ENCODE assay signal across 17 cellular contexts in the genomic region with DNA sequence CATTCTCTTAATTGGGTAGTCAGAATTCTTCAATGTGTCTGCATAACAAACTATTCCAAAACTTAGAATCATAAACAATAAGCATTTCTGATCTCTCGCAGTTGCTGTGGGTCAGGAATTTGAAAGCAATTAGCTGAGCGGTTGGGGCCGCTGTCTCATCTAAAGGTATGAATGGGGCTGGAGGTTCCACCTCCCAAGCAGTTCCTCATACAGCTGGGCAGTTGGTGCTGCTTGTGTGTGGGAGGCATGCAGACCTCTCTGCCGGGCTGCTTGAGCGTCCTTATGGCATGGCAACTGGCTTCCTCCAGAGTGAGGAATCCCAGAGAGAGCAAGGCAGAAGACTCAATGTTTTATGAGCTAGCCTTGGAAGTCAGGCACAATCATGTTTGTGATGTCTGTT. TPM values are rescaled to one million over a fixed set of nuclear protein-coding genes. Genes with fewer than 3 reads are reported as not detected.
DNase-seq lines count a peak whose midpoint lies in the region; ATAC-seq and TF ChIP-seq lines count a peak whose summit lies in the region.
"Had no signal": no experiment of that assay in that cellular context is flagged by ENCODE, and none has a peak within 500 bp of the region (broad histone marks: within the 10 kb centered on the region; RNA-seq: fewer than 3 reads in every experiment).

No MANE protein-coding gene starts in this region.

- POLR2A ChIA-PET in activated CD8-positive, alpha-beta T cell treated with anti-CD3 and anti-CD28 coated beads, Interleukin-2, amount 10 ng/mL, durations not matched to agents 7 days and 5 days (lab: Charles Lee): interaction anchor here (1.0 to 2.7 kb wide), 2 partner anchors 9 to 26 kb away, joined by 3 to 15 read pairs; no protein-coding TSS in a partner anchor

- H3K36me3 Mint-ChIP-seq in CD14-positive monocyte (peaks cover 8 to 9% of the 10 kb centered on the region in 2 donors), Calu3 (ENCODE audit: insufficient read depth, unreplicated experiment) (peaks cover 5% of the 10 kb centered on the region)
- H3K36me3 Mint-ChIP-seq in activated CD8-positive, alpha-beta T cell treated with anti-CD3 and anti-CD28 coated beads, Interleukin-2, amount 10 ng/mL, durations not matched to agents 7 days and 5 days (ENCODE audit: low read depth): peaks cover 25% of the 10 kb centered on the region

- no peak overlapping the region for H3K4me3 ChIP-seq in prostate gland
- H3K4me3 ChIP-seq: GM12878, left lung, MG63, right lobe of liver had no signal

- 86% methylated on average over 5 of the region's 5 CpGs for WGBS in prostate gland

- H3K27ac Mint-ChIP-seq in CD14-positive monocyte (peak overlapping the region; percentile 47 to 98 (median 94)), Calu3 (ENCODE audit: unreplicated experiment) (peak overlapping the region; percentile 21)
- H3K27ac Mint-ChIP-seq in activated CD8-positive, alpha-beta T cell treated with anti-CD3 and anti-CD28 coated beads, Interleukin-2, amount 10 ng/mL, durations not matched to agents 7 days and 5 days: peak overlapping the region; percentile 85

- no peaks in the 10 kb centered on the region for H3K4me1 ChIP-seq in prostate gland (replicated peaks)

- H3K4me3 Mint-ChIP-seq in CD14-positive monocyte: no peak overlapping the region
- H3K4me3 Mint-ChIP-seq in Calu3 (ENCODE audit: low read depth, unreplicated experiment): no peak overlapping the region
- no peak overlapping the region for H3K4me3 Mint-ChIP-seq in activated CD8-positive, alpha-beta T cell treated with anti-CD3 and anti-CD28 coated beads, Interleukin-2, amount 10 ng/mL, durations not matched to agents 7 days and 5 days

- TF ChIP-seq CTCF in CD14-positive monocyte (IDR thresholded peaks at IDR 0.05) (no peak), Calu3 (IDR thresholded peaks at IDR 0.05; ENCODE audit: unreplicated experiment) (no peak), prostate gland (IDR thresholded peaks at IDR 0.05) (no peak)

- CTCF ChIA-PET in Calu3 (lab: Charles Lee): interaction anchor here (0.6 kb wide), 1 partner anchor 1183 kb away, joined by 5 read pairs; no protein-coding TSS in a partner anchor
- CTCF ChIA-PET in activated CD8-positive, alpha-beta T cell treated with anti-CD3 and anti-CD28 coated beads, Interleukin-2, amount 10 ng/mL, durations not matched to agents 7 days and 5 days (lab: Charles Lee): interaction anchor here (1.2 to 5.7 kb wide), 7 partner anchors 8 to 99 kb away, joined by 3 to 50 read pairs (median 7); no protein-coding TSS in a partner anchor

- H3K36me3 ChIP-seq in prostate gland: no peaks in the 10 kb centered on the region
- H3K36me3 ChIP-seq: left lung, MG63, right lobe of liver had no signal

- DNase-seq in CD14-positive monocyte (ENCODE audit: low spot score) (no peak), Calu3 (no peak), T-helper 9 cell (no peak), prostate gland (ENCODE audit: low spot score) (no peak), SIG-M5 (lab: John Stamatoyannopoulos, UW) (no peak)
- no peak for DNase-seq in activated CD8-positive, alpha-beta T cell treated with anti-CD3 and anti-CD28 coated beads, Interleukin-2, amount 10 ng/mL, durations not matched to agents 7 days and 5 days
- DNase-seq: amniotic stem cell, foreskin melanocyte, left lung, MG63, NCI-H1694 treated with DMSO at 0.1 percent for 48 hours, NCI-H446, occipital lobe, right lobe of liver had no signal

- H3K27me3 Mint-ChIP-seq in CD14-positive monocyte (ENCODE audit: low read depth in 3 of 3) (peaks cover 0 to 3% (median 0%) of the 10 kb centered on the region in 3 donors), Calu3 (ENCODE audit: unreplicated experiment) (no peaks in the 10 kb centered on the region)
- H3K27me3 Mint-ChIP-seq in activated CD8-positive, alpha-beta T cell treated with anti-CD3 and anti-CD28 coated beads, Interleukin-2, amount 10 ng/mL, durations not matched to agents 7 days and 5 days (ENCODE audit: low read depth): no peaks in the 10 kb centered on the region

- H3K4me1 Mint-ChIP-seq in CD14-positive monocyte (peaks cover 99% of the 10 kb centered on the region), Calu3 (ENCODE audit: low read depth, unreplicated experiment) (peaks cover 30% of the 10 kb centered on the region)
- H3K4me1 Mint-ChIP-seq in activated CD8-positive, alpha-beta T cell treated with anti-CD3 and anti-CD28 coated beads, Interleukin-2, amount 10 ng/mL, durations not matched to agents 7 days and 5 days (ENCODE audit: low read depth): peaks cover 97% of the 10 kb centered on the region

- TF ChIP-seq POLR2A in prostate gland (IDR thresholded peaks at IDR 0.05): no peak

- intact Hi-C loops in CD14-positive monocyte (cut with micrococcal nuclease) (loop anchor here (10.0 kb wide), 2 partner anchors 143 to 213 kb away; a partner anchor contains a TSS), Calu3 (cut with micrococcal nuclease; ENCODE audit: unreplicated experiment) (no loop called here), prostate gland (cut with DNase I) (no loop called here)

- H3K27ac ChIP-seq in layer of hippocampus (ENCODE audit: low read depth, low read length) (peak overlapping the region; percentile 66), prostate gland (no peak overlapping the region)
- H3K27ac ChIP-seq: right lobe of liver had no signal

- no peak for ATAC-seq in activated CD8-positive, alpha-beta T cell treated with anti-CD3 and anti-CD28 coated beads, Interleukin-2, amount 10 ng/mL, durations not matched to agents 7 days and 5 days
- ATAC-seq in GM18909 (IDR thresholded peaks at IDR 0.05; ENCODE audit: poor library complexity, unreplicated experiment): no peak
- ATAC-seq: GM12878 had no signal

- H3K27me3 ChIP-seq in layer of hippocampus (ENCODE audit: control insufficient read depth, insufficient read depth, low read length) (no peaks in the 10 kb centered on the region), prostate gland (replicated peaks; ENCODE audit: insufficient read depth) (no peaks in the 10 kb centered on the region)
- H3K27me3 ChIP-seq: left lung, MG63, right lobe of liver had no signal

- H3K9me3 ChIP-seq in prostate gland: no peaks in the 10 kb centered on the region
- H3K9me3 ChIP-seq: left lung, MG63, right lobe of liver had no signal

- BruUV-seq in Calu3 (replicated peaks; lab: Mats Ljungman, UMichigan): no TSS peak

- H3K9me3 Mint-ChIP-seq in CD14-positive monocyte (peaks cover 0 to 5% (median 2%) of the 10 kb centered on the region in 7 donors), Calu3 (ENCODE audit: low read depth, unreplicated experiment) (no peaks in the 10 kb centered on the region)
- peaks cover 10% of the 10 kb centered on the region for H3K9me3 Mint-ChIP-seq in activated CD8-positive, alpha-beta T cell treated with anti-CD3 and anti-CD28 coated beads, Interleukin-2, amount 10 ng/mL, durations not matched to agents 7 days and 5 days (ENCODE audit: insufficient read depth)

RNA-seq across cellular contexts. Expression of a gene that starts 30.2 kb away (rescaled TPM):
- 10 to 100 TPM; 28.2 to 28.6 TPM for polyA plus RNA-seq in CD14-positive monocyte
- total RNA-seq in Calu3 (2022) (23.3 and 24.3 TPM in 2 replicates), prostate gland (10 to 100 TPM; 17.1 to 52.7 TPM)
- 100 to 1,000 TPM; 314 to 321 TPM for total RNA-seq in activated CD8-positive, alpha-beta T cell treated with anti-CD3 and anti-CD28 coated beads, Interleukin-2, amount 10 ng/mL, durations not matched to agents 7 days and 5 days

Comparison
In these comparisons a context has a peak if more than half of its experiments do, and no peak if none do; other contexts are left out.
1. H3K27ac Mint-ChIP-seq: peak in every context shown above with its lines; median percentile 94 in CD14-positive monocyte; 85 in activated CD8-positive, alpha-beta T cell treated with anti-CD3 and anti-CD28 coated beads, Interleukin-2, amount 10 ng/mL, durations not matched to agents 7 days and 5 days; 21 in Calu3.
2. RNA of a gene that starts 30.2 kb away (total RNA-seq): 314 to 321 TPM in activated CD8-positive, alpha-beta T cell treated with anti-CD3 and anti-CD28 coated beads, Interleukin-2, amount 10 ng/mL, durations not matched to agents 7 days and 5 days; 17.1 to 52.7 TPM in prostate gland and 23.3 to 24.3 TPM in Calu3; every median in the first group is over 4 times any median in the second.
3. intact Hi-C loops: an anchor here in CD14-positive monocyte (10.0 kb wide); none called in Calu3 and prostate gland.